In the genomic region with DNA sequence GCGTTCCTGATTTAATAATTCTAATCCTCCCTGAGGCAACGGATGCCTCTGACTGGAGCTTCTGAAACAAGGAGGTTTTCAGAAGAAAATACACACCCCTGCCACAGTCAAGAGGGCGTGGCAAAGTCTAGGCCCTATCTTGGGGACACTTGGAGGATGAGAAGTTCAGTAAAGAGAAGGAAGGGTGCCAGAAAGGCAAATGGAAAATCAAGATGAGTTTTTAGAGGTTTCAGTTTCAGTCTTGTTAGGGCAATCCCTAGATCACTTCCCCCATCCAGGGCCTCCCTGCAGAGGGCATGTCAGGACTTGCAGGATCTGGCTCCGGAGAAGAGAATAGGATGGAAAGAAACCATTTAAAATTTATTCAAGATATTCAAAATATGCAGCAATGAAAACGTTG, we compare ENCODE assay signal across 8 cellular contexts. TPM values are rescaled to one million over a fixed set of nuclear protein-coding genes. Genes with fewer than 3 reads are reported as not detected.
DNase-seq lines count a peak whose midpoint lies in the region; ATAC-seq, FAIRE-seq and TF ChIP-seq lines count a peak whose summit lies in the region.

No MANE protein-coding gene starts in this region.

- H3K9me3 Mint-ChIP-seq in CD4-positive, alpha-beta memory T cell = no peaks in the 10 kb centered on the region

- H3K36me3 Mint-ChIP-seq in CD4-positive, alpha-beta memory T cell = no peaks in the 10 kb centered on the region

- intact Hi-C loops in left lung (cut with DNase I) = no loop called here
- intact Hi-C loops in CD4-positive, alpha-beta memory T cell (cut with micrococcal nuclease) = no loop called here

- H3K9ac ChIP-seq in BLaER1 treated with 17β-estradiol and CSF1 and Interleukin-3, amounts not matched to agents 10 nM and 100 nM = no peak overlapping the region

- ATAC-seq in GM21723 (IDR thresholded peaks at IDR 0.05; ENCODE audit: unreplicated experiment) (peak; percentile 52), left lung (peak; percentile 82)

- DNase-seq in NCI-H2227 treated with DMSO at 0.1 percent for 48 hours (lab: John Stamatoyannopoulos, UW) (peak; percentile 38), bronchial epithelial cell (ENCODE audit: low read depth) (peak; percentile 84), left lung (peak in 1 of 2 donors; percentile 33), urothelium cell line (ENCODE audit: low spot score) (peak; percentile 62), NCI-H187 (lab: John Stamatoyannopoulos, UW) (no peak)
- DNase-seq in CD4-positive, alpha-beta memory T cell = no peak

- H3K36me3 ChIP-seq in BLaER1 treated with 17β-estradiol and CSF1 and Interleukin-3, amounts not matched to agents 10 nM and 100 nM = no peaks in the 10 kb centered on the region
- no peaks in the 10 kb centered on the region for H3K36me3 ChIP-seq in bronchial epithelial cell (ENCODE audit: control insufficient read depth, insufficient read depth, low read length)
- H3K36me3 ChIP-seq in left lung = no peaks in the 10 kb centered on the region
- H3K36me3 ChIP-seq in CD4-positive, alpha-beta memory T cell (ENCODE audit: insufficient read depth, low read length) = no peaks in the 10 kb centered on the region

- POLR2A ChIA-PET in CD4-positive, alpha-beta memory T cell (lab: Charles Lee; ENCODE audit: partially characterized antibody) = no interaction called here

- no peaks in the 10 kb centered on the region for H3K4me1 Mint-ChIP-seq in CD4-positive, alpha-beta memory T cell

- no peaks in the 10 kb centered on the region for H3K9me3 ChIP-seq in BLaER1 treated with 17β-estradiol and CSF1 and Interleukin-3, amounts not matched to agents 10 nM and 100 nM (replicated peaks in 1 of 11)
- H3K9me3 ChIP-seq in left lung = no peaks in the 10 kb centered on the region
- no peaks in the 10 kb centered on the region for H3K9me3 ChIP-seq in CD4-positive, alpha-beta memory T cell (ENCODE audit: control insufficient read depth in 1 of 2, low read length in 2 of 2)

- no peak overlapping the region for H3K27ac Mint-ChIP-seq in CD4-positive, alpha-beta memory T cell

- no peak overlapping the region for H3K27ac ChIP-seq in BLaER1 treated with 17β-estradiol and CSF1 and Interleukin-3, amounts not matched to agents 10 nM and 100 nM
- H3K27ac ChIP-seq in left lung = peak overlapping the region in 1 of 2 donors; percentile 41
- no peak overlapping the region for H3K27ac ChIP-seq in CD4-positive, alpha-beta memory T cell (ENCODE audit: low read depth, low read length)

- no peak overlapping the region for H3K4me3 Mint-ChIP-seq in CD4-positive, alpha-beta memory T cell

- CTCF ChIA-PET in CD4-positive, alpha-beta memory T cell (lab: Charles Lee; ENCODE audit: partially characterized antibody) = interaction anchor here (1.4 kb wide), 1 partner anchor 9 kb away, joined by 4 read pairs; no protein-coding TSS in a partner anchor

- TF ChIP-seq CTCF in bronchial epithelial cell (IDR thresholded peaks at IDR 0.05; ENCODE audit: insufficient read depth, low read length, severe bottlenecking) (no peak), left lung (IDR thresholded peaks at IDR 0.05) (no peak)

- H3K4me2 ChIP-seq in BLaER1 treated with 17β-estradiol and CSF1 and Interleukin-3, amounts not matched to agents 10 nM and 100 nM = peak overlapping the region in 7 of 11 experiments; percentile 5 to 52 (median 16); a peak in 10 of 22 replicates

- H4K20me1 ChIP-seq in BLaER1 treated with 17β-estradiol and CSF1 and Interleukin-3, amounts not matched to agents 10 nM and 100 nM = no peaks in the 10 kb centered on the region

- H3K4me1 ChIP-seq in BLaER1 treated with 17β-estradiol and CSF1 and Interleukin-3, amounts not matched to agents 10 nM and 100 nM = peaks cover 0 to 32% (median 6%) of the 10 kb centered on the region in 10 experiments; a peak in 9 of 20 replicates
- H3K4me1 ChIP-seq in left lung = no peaks in the 10 kb centered on the region
- H3K4me1 ChIP-seq in CD4-positive, alpha-beta memory T cell (ENCODE audit: insufficient read depth, low read length) = no peaks in the 10 kb centered on the region

- FAIRE-seq in bronchial epithelial cell (lab: Jason Lieb, UNC) = no peak
- no peak for FAIRE-seq in urothelium cell line (lab: Jason Lieb, UNC)

- no peaks in the 10 kb centered on the region for H3K27me3 ChIP-seq in BLaER1 treated with 17β-estradiol and CSF1 and Interleukin-3, amounts not matched to agents 10 nM and 100 nM
- H3K27me3 ChIP-seq in bronchial epithelial cell (ENCODE audit: control insufficient read depth, insufficient read depth, low read length) (no peaks in the 10 kb centered on the region), left lung (no peaks in the 10 kb centered on the region)
- no peaks in the 10 kb centered on the region for H3K27me3 ChIP-seq in CD4-positive, alpha-beta memory T cell (ENCODE audit: insufficient read depth, low read length)

- peaks cover 0 to 3% of the 10 kb centered on the region in 2 donors for H3K27me3 Mint-ChIP-seq in CD4-positive, alpha-beta memory T cell

- no peak overlapping the region for H3K4me3 ChIP-seq in BLaER1 treated with 17β-estradiol and CSF1 and Interleukin-3, amounts not matched to agents 10 nM and 100 nM
- H3K4me3 ChIP-seq in bronchial epithelial cell (ENCODE audit: low read depth, low read length) (peak overlapping the region; percentile 7), left lung (no peak overlapping the region)
- H3K4me3 ChIP-seq in CD4-positive, alpha-beta memory T cell (ENCODE audit: low read length in 2 of 2) = no peak overlapping the region

RNA-seq across cellular contexts. Expression of gene FGF2, which starts 28.5 kb away (rescaled TPM):
- total RNA-seq in bronchial epithelial cell = 9.2 and 14.8 TPM in 2 replicates
- 10 to 100 TPM in 1 of 2 donors, 1 to 10 TPM in 1; 6.5 to 14.7 TPM for total RNA-seq in left lung
- total RNA-seq in CD4-positive, alpha-beta memory T cell = not detected
- not detected for polyA plus RNA-seq in CD4-positive, alpha-beta memory T cell

Comparison
In these comparisons a context has a peak if more than half of its experiments do, and no peak if none do; other contexts are left out.
1. DNase-seq: peak in NCI-H2227 treated with DMSO at 0.1 percent for 48 hours (single experiment), bronchial epithelial cell (single experiment) and urothelium cell line (single experiment); none in CD4-positive, alpha-beta memory T cell (0 of 5) and NCI-H187 (0 of 2).